Comparison of ENCODE assay signal across 18 cellular contexts in genomic region chr13:43156916-43157315, GRCh38.
DNase-seq lines count a peak whose midpoint lies in the region; ATAC-seq, FAIRE-seq and TF ChIP-seq lines count a peak whose summit lies in the region.
"Had no signal": no experiment of that assay in that cellular context is flagged by ENCODE, and none has a peak within 500 bp of the region (broad histone marks: within the 10 kb centered on the region; RNA-seq: fewer than 3 reads in every experiment).

No MANE protein-coding gene starts in this region.

- DNase-seq in EH (ENCODE audit: low read depth): peak; percentile 35
- peak; percentile 85 for DNase-seq in astrocyte (ENCODE audit: low read depth)
- peak; percentile 54 for DNase-seq in fibroblast of peridontal ligament (ENCODE audit: extremely low read depth)
- DNase-seq in smooth muscle cell (lab: John Stamatoyannopoulos, UW; ENCODE audit: unreplicated experiment): no peak
- no peak for DNase-seq in NCI-H526 (lab: John Stamatoyannopoulos, UW)
- DNase-seq in activated CD8-positive, alpha-beta memory T cell treated with anti-CD3 and anti-CD28 coated beads for 24 hours: no peak
- DNase-seq: CD8-positive, alpha-beta T cell; COR-L47; DMS153; DMS79 treated with DMSO at 0.1 percent for 48 hours; GDM1; H7; IMR-90 had no signal

- H3K9me3 ChIP-seq in astrocyte (ENCODE audit: insufficient read depth, low read depth, low read length): no peaks in the 10 kb centered on the region
- H3K9me3 ChIP-seq in smooth muscle cell (replicated peaks; ENCODE audit: low read depth): no peaks in the 10 kb centered on the region

- peaks cover 37% of the 10 kb centered on the region for H3K4me1 Mint-ChIP-seq in astrocyte (ENCODE audit: low read depth, unreplicated experiment)
- H3K4me1 Mint-ChIP-seq: CD14-positive monocyte had no signal

- TF ChIP-seq CTCF in astrocyte (IDR thresholded peaks at IDR 0.05; ENCODE audit: insufficient read depth, low read depth, low read length) (no peak), smooth muscle cell (IDR thresholded peaks at IDR 0.05; ENCODE audit: borderline replicate concordance, insufficient read depth, poor library complexity, severe bottlenecking) (no peak)

- H3K27me3 ChIP-seq in astrocyte (ENCODE audit: insufficient read depth, low read length): no peaks in the 10 kb centered on the region
- no peaks in the 10 kb centered on the region for H3K27me3 ChIP-seq in smooth muscle cell (ENCODE audit: low read depth)

- H3K27ac Mint-ChIP-seq in astrocyte (ENCODE audit: unreplicated experiment): no peak overlapping the region
- H3K27ac Mint-ChIP-seq: CD14-positive monocyte; CD8-positive, alpha-beta T cell; GM23338 had no signal

- H3K4me3 Mint-ChIP-seq in astrocyte (ENCODE audit: unreplicated experiment): no peak overlapping the region
- H3K4me3 Mint-ChIP-seq: CD14-positive monocyte; CD8-positive, alpha-beta T cell; GM23338 had no signal

- H3K36me3 ChIP-seq in astrocyte (ENCODE audit: insufficient read depth, low read length) (no peaks in the 10 kb centered on the region), smooth muscle cell (ENCODE audit: low read depth) (no peaks in the 10 kb centered on the region)

- no peaks in the 10 kb centered on the region for H3K79me2 ChIP-seq in astrocyte (ENCODE audit: insufficient read depth, low read length)
- H3K79me2 ChIP-seq in smooth muscle cell (ENCODE audit: low read depth): no peaks in the 10 kb centered on the region

- H3K27ac ChIP-seq in astrocyte (ENCODE audit: low read depth, low read length) (no peak overlapping the region), smooth muscle cell (ENCODE audit: low read depth) (no peak overlapping the region)

- H3K4me3 ChIP-seq in astrocyte (ENCODE audit: insufficient read depth, low read depth, low read length) (no peak overlapping the region), smooth muscle cell (no peak overlapping the region)
- H3K4me3 ChIP-seq: GM23338 had no signal

- H3K36me3 Mint-ChIP-seq in astrocyte (ENCODE audit: low read depth, unreplicated experiment): no peaks in the 10 kb centered on the region
- H3K36me3 Mint-ChIP-seq: CD14-positive monocyte; CD8-positive, alpha-beta T cell had no signal

- no peaks in the 10 kb centered on the region for H3K27me3 Mint-ChIP-seq in astrocyte (ENCODE audit: low read depth, unreplicated experiment)

- H3K4me1 ChIP-seq in astrocyte (ENCODE audit: insufficient read depth, low read length) (peaks cover 20% of the 10 kb centered on the region), smooth muscle cell (ENCODE audit: low read depth) (peaks cover 4% of the 10 kb centered on the region)

- H3K4me2 ChIP-seq in astrocyte (ENCODE audit: low read length) (no peak overlapping the region), smooth muscle cell (no peak overlapping the region)
- H3K4me2 ChIP-seq: GM23338 had no signal

- H4K20me1 ChIP-seq in astrocyte (ENCODE audit: insufficient read depth, low read length) (no peaks in the 10 kb centered on the region), smooth muscle cell (ENCODE audit: low read depth) (no peaks in the 10 kb centered on the region)

- no peak overlapping the region for H2AFZ ChIP-seq in astrocyte (ENCODE audit: low read depth, low read length)
- peak overlapping the region; percentile 13 for H2AFZ ChIP-seq in smooth muscle cell (ENCODE audit: low read depth)
- H2AFZ ChIP-seq: GM23338 had no signal

- H3F3A ChIP-seq in smooth muscle cell (ENCODE audit: low read depth): no peaks in the 10 kb centered on the region

- 89% methylated on average over 2 of the region's 2 CpGs for WGBS in smooth muscle cell (ENCODE audit: low lambda C conversion rate)

- H3K9ac ChIP-seq in astrocyte (ENCODE audit: low read length) (no peak overlapping the region), smooth muscle cell (ENCODE audit: low read depth) (no peak overlapping the region)

- no peak for ATAC-seq in GM18870 (IDR thresholded peaks at IDR 0.05; ENCODE audit: unreplicated experiment)
- ATAC-seq: CD8-positive, alpha-beta T cell; GM23338 had no signal

- FAIRE-seq in astrocyte (lab: Jason Lieb, UNC): no peak
- FAIRE-seq: A204.1, D721Med had no signal

- H3K9me3 Mint-ChIP-seq in astrocyte (ENCODE audit: unreplicated experiment): peaks cover 5% of the 10 kb centered on the region
- H3K9me3 Mint-ChIP-seq: CD8-positive, alpha-beta T cell had no signal

Comparison
In these comparisons a context has a peak if more than half of its experiments do, and no peak if none do; other contexts are left out.
1. DNase-seq: peak in EH (single experiment), astrocyte (single experiment) and fibroblast of peridontal ligament (single experiment); none in smooth muscle cell (single experiment), NCI-H526 (0 of 2) and activated CD8-positive, alpha-beta memory T cell treated with anti-CD3 and anti-CD28 coated beads for 24 hours (single experiment).